Comparison of ENCODE assay signal across 10 cellular contexts in the genomic region with DNA sequence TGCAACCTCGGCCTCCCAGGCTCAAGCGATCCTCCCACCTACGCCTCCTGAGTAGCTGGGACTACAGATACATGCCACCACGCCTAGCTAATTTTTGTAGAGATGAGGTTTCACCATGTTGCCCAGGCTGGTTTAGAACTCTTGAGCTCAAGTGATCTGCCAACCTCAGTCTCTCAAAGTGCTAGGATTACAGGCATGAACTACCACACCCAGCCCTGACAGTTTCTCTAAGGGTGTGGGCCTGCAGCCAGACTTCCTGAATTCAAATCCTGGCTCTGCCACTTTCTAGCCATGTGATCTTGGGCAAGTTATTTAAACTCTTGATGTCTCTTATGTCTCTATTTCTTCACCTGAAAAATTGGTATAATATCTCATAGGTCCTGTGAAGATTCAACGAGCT. TPM values are rescaled to one million over a fixed set of nuclear protein-coding genes. Genes with fewer than 3 reads are reported as not detected.
DNase-seq lines count a peak whose midpoint lies in the region; ATAC-seq and TF ChIP-seq lines count a peak whose summit lies in the region.
"Had no signal": no experiment of that assay in that cellular context is flagged by ENCODE, and none has a peak within 500 bp of the region (broad histone marks: within the 10 kb centered on the region; RNA-seq: fewer than 3 reads in every experiment).

No MANE protein-coding gene starts in this region.

- H3K9me3 Mint-ChIP-seq in T-helper 2 cell treated with Interferon-gamma antibody and Interleukin-4, amounts not matched to agents 5 μg/mL and 100 μg/mL, for 36 hours = no peaks in the 10 kb centered on the region

- POLR2A ChIA-PET in IMR-90 (lab: Charles Lee; ENCODE audit: unreplicated experiment) = interaction anchor here (0.6 kb wide), 1 partner anchor 77 kb away, joined by 5 read pairs; no protein-coding TSS in a partner anchor

- H2BK120ac ChIP-seq in IMR-90 (ENCODE audit: low read depth, low read length) = peak overlapping the region; percentile 91

- H4K20me1 ChIP-seq in IMR-90 (ENCODE audit: insufficient read depth, low read length) = 0 out of 2 replicates have a peak, but pooled peaks cover 3% of the 10 kb centered on the region

- peak overlapping the region; percentile 96 for H4K91ac ChIP-seq in IMR-90 (ENCODE audit: insufficient read depth, low read depth, low read length)

- no peaks in the 10 kb centered on the region for H3K36me3 ChIP-seq in IMR-90 (ENCODE audit: control insufficient read depth, insufficient read depth, low read length)
- no peaks in the 10 kb centered on the region for H3K36me3 ChIP-seq in adrenal gland (replicated peaks in 1 of 2)
- H3K36me3 ChIP-seq in stomach smooth muscle (ENCODE audit: control insufficient read depth in 2 of 2, insufficient read depth in 2 of 2, low read length in 2 of 2) = no peaks in the 10 kb centered on the region

- dilution Hi-C loops in IMR-90 (cut with HindIII; ENCODE audit: low sequenced_read_pairs, unreplicated experiment) = no loop called here

- no peak overlapping the region for H3K27ac Mint-ChIP-seq in T-helper 2 cell treated with Interferon-gamma antibody and Interleukin-4, amounts not matched to agents 5 μg/mL and 100 μg/mL, for 36 hours

- DNase-seq in IMR-90 (no peak), adrenal gland (peak in 2 of 7 donors; percentile 40 to 45), left colon (peak; percentile 43 to 58), amniotic stem cell (lab: John Stamatoyannopoulos, UW) (no peak), mucosa of gallbladder (ENCODE audit: low spot score) (no peak)
- no peak for DNase-seq in T-helper 2 cell treated with Interferon-gamma antibody and Interleukin-4, amounts not matched to agents 5 μg/mL and 100 μg/mL, for 36 hours (ENCODE audit: low spot score)
- DNase-seq: NCI-H1694 treated with DMSO at 0.1 percent for 48 hours; stimulated activated CD4-positive, alpha-beta T cell treated with anti-CD3 and anti-CD28 coated beads, Interleukin-2, amount 100 ng/mL, for 24 hours had no signal

- peak overlapping the region; percentile 14; the same call in 1 of the 2 replicates for H3K56ac ChIP-seq in IMR-90 (ENCODE audit: extremely low read depth, insufficient read depth, low read length)

- H3K36me3 Mint-ChIP-seq in T-helper 2 cell treated with Interferon-gamma antibody and Interleukin-4, amounts not matched to agents 5 μg/mL and 100 μg/mL, for 36 hours (ENCODE audit: low read depth) = no peaks in the 10 kb centered on the region

- H3K4ac ChIP-seq in IMR-90 (ENCODE audit: low read depth, low read length) = peak overlapping the region; percentile 98

- H3K4me1 ChIP-seq in IMR-90 (ENCODE audit: control insufficient read depth, insufficient read depth, low read length) = peaks cover 36% of the 10 kb centered on the region
- H3K4me1 ChIP-seq in adrenal gland (replicated peaks in 1 of 2) = peaks cover 55 to 94% of the 10 kb centered on the region in 2 donors
- peaks cover 74% of the 10 kb centered on the region for H3K4me1 ChIP-seq in stomach smooth muscle (ENCODE audit: control insufficient read depth, insufficient read depth, low read length)

- TF ChIP-seq CTCF in IMR-90 (conservative IDR thresholded peaks at IDR 0.05; ENCODE audit: low read depth, low read length) (no peak), adrenal gland (IDR thresholded peaks at IDR 0.05) (no peak)

- ATAC-seq in IMR-90 (ENCODE audit: low read depth) (no peak), left colon (peak; percentile 50), GM18520 (IDR thresholded peaks at IDR 0.05; ENCODE audit: unreplicated experiment) (no peak)

- TF ChIP-seq RAD21 in IMR-90 (IDR thresholded peaks at IDR 0.05; ENCODE audit: low read length) = no peak

- peaks cover 36% of the 10 kb centered on the region for H3K4me1 Mint-ChIP-seq in T-helper 2 cell treated with Interferon-gamma antibody and Interleukin-4, amounts not matched to agents 5 μg/mL and 100 μg/mL, for 36 hours (ENCODE audit: low read depth)

- H3K23ac ChIP-seq in IMR-90 (ENCODE audit: low read depth, low read length) = peak overlapping the region; percentile 94; the same call in 1 of the 2 replicates

- H3K4me3 ChIP-seq in IMR-90 (ENCODE audit: insufficient read depth, low read depth, low read length) (no peak overlapping the region), adrenal gland (no peak overlapping the region), stomach smooth muscle (ENCODE audit: low read length in 2 of 2) (peak overlapping the region in 1 of 2 donors; percentile 8)

- in situ Hi-C loops in IMR-90 (cut with MboI; ENCODE audit: low sequenced_read_pairs) = no loop called here

- peaks cover 39% of the 10 kb centered on the region for H3K9me1 ChIP-seq in IMR-90 (ENCODE audit: insufficient read depth, low read length)

- CTCF ChIA-PET in IMR-90 (lab: Yijun Ruan, JAX) = interaction anchor here (1.5 to 1.7 kb wide), 2 partner anchors 47 to 75 kb away, joined by 3 to 5 read pairs; no protein-coding TSS in a partner anchor

- no CpG with 5 or more reads among the region's 5 CpGs for WGBS in IMR-90 (ENCODE audit: extremely low coverage in 2 of 2, insufficient read length in 1 of 2), 2 experiments
- WGBS in adrenal gland, 4 donors = 90 to 96% (median 95%) methylated on average over 5 of the region's 5 CpGs

- peak overlapping the region; percentile 84 for H2AK5ac ChIP-seq in IMR-90 (ENCODE audit: low read depth, low read length)

- H2BK20ac ChIP-seq in IMR-90 (ENCODE audit: low read depth, low read length) = peak overlapping the region; percentile 84

- H4K8ac ChIP-seq in IMR-90 (ENCODE audit: low read depth in 2 of 2, low read length in 2 of 2) = peak overlapping the region; percentile 24 to 47; a peak in 3 of 4 replicates

- no peak overlapping the region for H2AFZ ChIP-seq in IMR-90 (replicated peaks; ENCODE audit: low read length, poor library complexity)

- H3K9me3 ChIP-seq in IMR-90 (ENCODE audit: control insufficient read depth, insufficient read depth, low read length) (no peaks in the 10 kb centered on the region), adrenal gland (replicated peaks in 1 of 3) (no peaks in the 10 kb centered on the region), stomach smooth muscle (ENCODE audit: control insufficient read depth in 2 of 2, low read length in 2 of 2) (no peaks in the 10 kb centered on the region)

- no peak for TF ChIP-seq POLR2A in IMR-90 (IDR thresholded peaks at IDR 0.05; ENCODE audit: low read depth, low read length)
- TF ChIP-seq POLR2A in adrenal gland (IDR thresholded peaks at IDR 0.05) = no peak

- H2AK9ac ChIP-seq in IMR-90 (replicated peaks; ENCODE audit: low read depth, low read length, poor library complexity) = no peak overlapping the region

- H3K27me3 ChIP-seq in IMR-90 (ENCODE audit: control insufficient read depth, insufficient read depth, low read length) (no peaks in the 10 kb centered on the region), adrenal gland (no peaks in the 10 kb centered on the region), stomach smooth muscle (ENCODE audit: control insufficient read depth in 1 of 2, insufficient read depth in 2 of 2, low read length in 2 of 2) (no peaks in the 10 kb centered on the region)

- intact Hi-C loops in IMR-90 (cut with micrococcal nuclease) = loop anchor here (2.0 kb wide), 2 partner anchors 37 to 57 kb away; no protein-coding TSS in a partner anchor
- intact Hi-C loops in adrenal gland (cut with DNase I) = no loop called here
- intact Hi-C loops in left colon (cut with DNase I, micrococcal nuclease) = loop anchor here in 1 of 2 donors (5.0 kb wide), 1 partner anchor 57 kb away; no protein-coding TSS in a partner anchor

- H2BK5ac ChIP-seq in IMR-90 (ENCODE audit: low read depth, low read length, poor library complexity, severe bottlenecking) = peak overlapping the region; percentile 96

- H3K14ac ChIP-seq in IMR-90 (replicated peaks; ENCODE audit: low read depth, low read length) = peak overlapping the region; percentile 86

- no peak overlapping the region for H3K4me3 Mint-ChIP-seq in T-helper 2 cell treated with Interferon-gamma antibody and Interleukin-4, amounts not matched to agents 5 μg/mL and 100 μg/mL, for 36 hours

- peak overlapping the region; percentile 6; the same call in 1 of the 2 replicates for H3K18ac ChIP-seq in IMR-90 (ENCODE audit: low read depth, low read length)

- no TSS peak for BruUV-seq in IMR-90 (replicated peaks; lab: Mats Ljungman, UMichigan)

- H3K27ac ChIP-seq in IMR-90 (ENCODE audit: insufficient read depth, low read length) (peak overlapping the region; percentile 90), adrenal gland (peak overlapping the region; percentile 79 to 99 (median 95)), stomach smooth muscle (ENCODE audit: low read length) (peak overlapping the region; percentile 89)

- peak overlapping the region; percentile 66; the same call in 1 of the 3 replicates for H2BK15ac ChIP-seq in IMR-90 (ENCODE audit: low read depth, low read length)

- H3K79me1 ChIP-seq in IMR-90 (ENCODE audit: low read depth in 1 of 2, low read length in 2 of 2) = peaks cover 37 to 81% of the 10 kb centered on the region in 2 experiments

- peak overlapping the region; percentile 36; the same call in 1 of the 2 replicates for H4K5ac ChIP-seq in IMR-90 (ENCODE audit: low read depth, low read length)

- no peak overlapping the region for H3K4me2 ChIP-seq in IMR-90 (ENCODE audit: low read depth, low read length)

- peaks cover 60% of the 10 kb centered on the region for H3K27me3 Mint-ChIP-seq in T-helper 2 cell treated with Interferon-gamma antibody and Interleukin-4, amounts not matched to agents 5 μg/mL and 100 μg/mL, for 36 hours (ENCODE audit: low read depth)

- H3K9ac ChIP-seq in IMR-90 (ENCODE audit: low read depth, low read length) (0 out of 2 replicates have a peak overlapping the region, but pooled peaks have one; percentile 2), stomach smooth muscle (ENCODE audit: low read length in 2 of 2) (no peak overlapping the region)

RNA-seq across cellular contexts. Expression of a gene that starts 5.6 kb away (rescaled TPM):
- total RNA-seq in IMR-90 (2012; rRNA removed) (4.1 and 4.2 TPM in 2 replicates), adrenal gland (10 to 100 TPM; 23.9 to 47.3 (median 39.1) TPM), left colon (10 to 100 TPM; 16.5 to 29.6 TPM), mucosa of gallbladder (36.9 TPM)
- polyA plus RNA-seq in IMR-90 (2012; rRNA removed) (21.2 and 22.6 TPM in 2 replicates), adrenal gland (10 to 100 TPM; 19.9 to 45.1 (median 40.1) TPM)
- polyA plus RNA-seq in IMR-90 (2012; cell fraction: cytosol; rRNA removed) = 16.0 and 18.8 TPM in 2 replicates
- 69.3 and 81.4 TPM in 2 replicates for polyA plus RNA-seq in IMR-90 (2012; cell fraction: nucleus; rRNA removed; ENCODE audit: low replicate concordance)

RNA-seq across cellular contexts. Expression of a gene that starts 38.4 kb away (rescaled TPM):
- 40.3 and 42.1 TPM in 2 replicates for total RNA-seq in IMR-90 (2012; rRNA removed)
- polyA plus RNA-seq in IMR-90 (2012; rRNA removed) = 21.1 and 22.4 TPM in 2 replicates
- polyA plus RNA-seq in IMR-90 (2012; cell fraction: cytosol; rRNA removed) = 7.6 and 9.8 TPM in 2 replicates
- 11.5 and 37.6 TPM in 2 replicates for polyA plus RNA-seq in IMR-90 (2012; cell fraction: nucleus; rRNA removed; ENCODE audit: low replicate concordance)
- 100 to 1,000 TPM in 1 of 8 donors, 10 to 100 TPM in 7; 56.2 to 105 (median 74.1) TPM for total RNA-seq in adrenal gland
- 10 to 100 TPM; 14.1 to 58.5 (median 23.1) TPM for polyA plus RNA-seq in adrenal gland
- 10 to 100 TPM; 38.9 to 53.3 TPM for total RNA-seq in left colon
- total RNA-seq in mucosa of gallbladder = 64.9 TPM

RNA-seq across cellular contexts. Expression of a gene that starts 57.4 kb away (rescaled TPM):
- total RNA-seq in IMR-90 (2012; rRNA removed) (357 and 513 TPM in 2 replicates), adrenal gland (100 to 1,000 TPM; 131 to 236 (median 186) TPM), left colon (100 to 1,000 TPM; 148 to 159 TPM), mucosa of gallbladder (187 TPM)
- polyA plus RNA-seq in IMR-90 (2012; rRNA removed) (155 and 190 TPM in 2 replicates), adrenal gland (100 to 1,000 TPM; 105 to 276 (median 137) TPM)
- 73.2 and 182 TPM in 2 replicates for polyA plus RNA-seq in IMR-90 (2012; cell fraction: cytosol; rRNA removed)
- 328 and 661 TPM in 2 replicates for polyA plus RNA-seq in IMR-90 (2012; cell fraction: nucleus; rRNA removed; ENCODE audit: low replicate concordance)

Comparison
In these comparisons a context has a peak if more than half of its experiments do, and no peak if none do; other contexts are left out.
1. DNase-seq: peak in left colon (2 of 2); none in IMR-90 (single experiment), amniotic stem cell (single experiment), mucosa of gallbladder (single experiment) and T-helper 2 cell treated with Interferon-gamma antibody and Interleukin-4, amounts not matched to agents 5 μg/mL and 100 μg/mL, for 36 hours (single experiment).
2. Peak in every context shown above with its lines, with median percentiles within 50 percentile points of each other: H3K27ac ChIP-seq.